ENCODE assay signal across 8 cellular contexts in the genomic region with DNA sequence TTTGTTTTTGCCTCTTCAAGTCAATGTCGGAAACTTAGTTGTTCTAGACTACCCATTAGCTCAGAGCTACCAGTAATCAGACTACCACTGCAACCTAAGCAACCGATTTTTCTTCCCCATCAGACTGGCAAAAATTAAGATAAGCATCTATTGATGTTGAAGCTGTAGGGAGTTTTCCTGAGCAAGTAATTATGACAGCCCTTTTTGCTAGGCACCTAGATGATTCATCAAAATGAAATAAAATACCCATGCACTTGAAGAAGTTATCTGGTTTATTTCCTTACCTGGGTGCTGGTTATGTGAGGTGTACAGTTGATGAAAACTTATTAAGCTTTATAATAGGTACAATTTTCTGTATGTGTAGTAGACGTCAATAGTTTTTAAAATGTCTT. TPM values are rescaled to one million over a fixed set of nuclear protein-coding genes. Genes with fewer than 3 reads are reported as not detected.
A peak's percentile ranks its signal among the peaks of the same experiment; 100 is the strongest.
DNase-seq lines count a peak whose midpoint lies in the region; ATAC-seq and TF ChIP-seq lines count a peak whose summit lies in the region.

No MANE protein-coding gene starts in this region.

- peaks cover 0 to 18% of the 10 kb centered on the region in 2 donors for H3K4me1 ChIP-seq in right atrium auricular region
- H3K4me1 ChIP-seq in body of pancreas = peaks cover 18% of the 10 kb centered on the region

- DNase-seq in right atrium auricular region (ENCODE audit: low spot score) (no peak), left ventricle myocardium superior (no peak), body of pancreas (no peak), mesothelial cell of epicardium (ENCODE audit: low spot score in 2 of 2, unreplicated experiment in 2 of 2) (no peak), left colon (no peak), NCI-H1048 (lab: John Stamatoyannopoulos, UW) (no peak)

- H3K36me3 ChIP-seq in right atrium auricular region (no peaks in the 10 kb centered on the region), body of pancreas (replicated peaks in 1 of 2; ENCODE audit: insufficient read depth in 1 of 2, low read depth in 2 of 2) (peaks cover 0 to 2% of the 10 kb centered on the region in 2 donors)

- TF ChIP-seq CTCF in right atrium auricular region (IDR thresholded peaks at IDR 0.05) (no peak), body of pancreas (IDR thresholded peaks at IDR 0.05) (no peak), mesothelial cell of epicardium (IDR thresholded peaks at IDR 0.05; ENCODE audit: unreplicated experiment) (no peak)

- H3K27ac ChIP-seq in right atrium auricular region = peak overlapping the region in 1 of 2 donors; percentile 38
- peak overlapping the region in 3 of 4 donors; percentile 1 to 64 (median 60) for H3K27ac ChIP-seq in body of pancreas

- WGBS in body of pancreas, 2 donors = 26 to 36% methylated on average over 3 of the region's 3 CpGs

- peaks cover 17% of the 10 kb centered on the region for H3K4me1 Mint-ChIP-seq in mesothelial cell of epicardium

- H3K9me3 Mint-ChIP-seq in mesothelial cell of epicardium = no peaks in the 10 kb centered on the region

- TF ChIP-seq POLR2A in body of pancreas (IDR thresholded peaks at IDR 0.05) = no peak

- ATAC-seq in left ventricle myocardium superior (no peak), body of pancreas (no peak), HG03108 (IDR thresholded peaks at IDR 0.05; ENCODE audit: unreplicated experiment) (no peak), left colon (no peak), GM19397 (IDR thresholded peaks at IDR 0.05; ENCODE audit: unreplicated experiment) (no peak)

- H3K4me3 Mint-ChIP-seq in mesothelial cell of epicardium = peak overlapping the region; percentile 97

- intact Hi-C loops in left ventricle myocardium superior (cut with micrococcal nuclease) = no loop called here
- intact Hi-C loops in body of pancreas (cut with DNase I) = no loop called here
- intact Hi-C loops in left colon (cut with DNase I, micrococcal nuclease) = no loop called here

- H3K9me3 ChIP-seq in right atrium auricular region = no peaks in the 10 kb centered on the region
- H3K9me3 ChIP-seq in body of pancreas = no peaks in the 10 kb centered on the region

- peak overlapping the region; percentile 94 for H3K27ac Mint-ChIP-seq in mesothelial cell of epicardium

- no peaks in the 10 kb centered on the region for H3K27me3 ChIP-seq in right atrium auricular region
- no peaks in the 10 kb centered on the region for H3K27me3 ChIP-seq in body of pancreas

- H3K4me3 ChIP-seq in right atrium auricular region (peak overlapping the region; percentile 45 to 85), body of pancreas (peak overlapping the region; percentile 78 to 96)

- H3K27me3 Mint-ChIP-seq in mesothelial cell of epicardium (ENCODE audit: low read depth) = peaks cover 3% of the 10 kb centered on the region

- peaks cover 4% of the 10 kb centered on the region for H3K36me3 Mint-ChIP-seq in mesothelial cell of epicardium

RNA-seq across cellular contexts. Expression of a gene that starts 0.6 kb away (rescaled TPM):
- total RNA-seq in right atrium auricular region (10 to 100 TPM; 47.2 to 52.4 TPM), left ventricle myocardium superior (42.3 TPM), body of pancreas (10 to 100 TPM; 35.3 to 43.8 TPM), mesothelial cell of epicardium (64.1 to 70.5 TPM (median 69.1 TPM) in 3 replicates), left colon (10 to 100 TPM; 72.3 to 73.4 TPM)

RNA-seq across cellular contexts. Expression of a gene that starts 11.5 kb away (rescaled TPM):
- 10 to 100 TPM in 1 of 2 donors, 1 to 10 TPM in 1; 6.0 to 11.7 TPM for total RNA-seq in right atrium auricular region
- 13.5 TPM for total RNA-seq in left ventricle myocardium superior
- 100 to 1,000 TPM in 1 of 2 donors, 10 to 100 TPM in 1; 79.1 to 112 TPM for total RNA-seq in body of pancreas
- 58.7 to 67.9 TPM (median 64.5 TPM) in 3 replicates for total RNA-seq in mesothelial cell of epicardium
- total RNA-seq in left colon = 10 to 100 TPM; 40.7 to 51.5 TPM

RNA-seq across cellular contexts. Expression of a gene that starts 33.1 kb away (rescaled TPM):
- total RNA-seq in right atrium auricular region (10 to 100 TPM; 63.2 to 81.8 TPM), left ventricle myocardium superior (96.9 TPM), body of pancreas (100 to 1,000 TPM; 186 to 339 TPM), mesothelial cell of epicardium (243 to 264 TPM (median 251 TPM) in 3 replicates), left colon (100 to 1,000 TPM; 192 to 211 TPM)

RNA-seq across cellular contexts. Expression of a gene that starts 52.7 kb away (rescaled TPM):
- not detected for total RNA-seq in right atrium auricular region
- total RNA-seq in left ventricle myocardium superior = not detected
- total RNA-seq in body of pancreas = not detected
- 0.16 to 0.18 TPM in 2 of 3 replicates, not detected in the other for total RNA-seq in mesothelial cell of epicardium
- not detected for total RNA-seq in left colon
